In the genomic region with DNA sequence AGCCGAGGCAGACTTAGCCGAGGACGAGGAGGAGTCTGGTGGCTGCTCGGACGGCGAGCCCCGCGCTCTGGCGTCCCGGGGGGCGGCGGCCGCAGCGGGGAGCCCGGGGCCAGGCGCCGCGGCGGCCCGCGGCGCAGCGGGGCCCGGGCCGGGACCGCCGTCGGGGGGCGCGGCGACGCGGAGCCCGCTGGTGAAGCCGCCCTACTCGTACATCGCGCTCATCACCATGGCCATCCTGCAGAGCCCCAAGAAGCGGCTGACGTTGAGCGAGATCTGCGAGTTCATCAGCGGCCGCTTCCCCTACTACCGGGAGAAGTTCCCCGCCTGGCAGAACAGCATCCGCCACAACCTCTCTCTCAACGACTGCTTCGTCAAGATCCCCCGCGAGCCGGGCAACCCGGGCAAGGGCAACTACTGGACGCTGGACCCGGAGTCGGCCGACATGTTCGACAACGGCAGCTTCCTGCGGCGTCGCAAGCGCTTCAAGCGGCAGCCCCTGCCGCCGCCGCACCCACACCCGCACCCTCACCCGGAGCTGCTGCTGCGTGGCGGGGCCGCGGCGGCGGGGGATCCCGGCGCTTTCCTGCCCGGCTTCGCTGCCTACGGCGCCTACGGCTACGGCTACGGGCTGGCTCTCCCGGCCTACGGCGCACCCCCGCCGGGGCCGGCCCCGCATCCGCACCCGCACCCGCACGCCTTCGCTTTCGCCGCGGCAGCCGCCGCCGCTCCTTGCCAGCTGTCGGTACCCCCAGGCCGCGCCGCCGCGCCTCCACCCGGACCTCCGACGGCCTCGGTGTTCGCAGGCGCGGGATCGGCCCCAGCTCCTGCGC, we compare ENCODE assay signal across 8 cellular contexts. TPM values are rescaled to one million over a fixed set of nuclear protein-coding genes. Genes with fewer than 3 reads are reported as not detected.
A peak's percentile ranks its signal among the peaks of the same experiment; 100 is the strongest.
DNase-seq lines count a peak whose midpoint lies in the region; ATAC-seq, FAIRE-seq and TF ChIP-seq lines count a peak whose summit lies in the region.

No MANE protein-coding gene starts in this region.

- H3K27me3 Mint-ChIP-seq in activated T-helper 17 cell treated with anti-CD3 and anti-CD28 coated beads, Interleukin-2, amount 50 U/mL, for 72 hours = no peaks in the 10 kb centered on the region
- H3K27me3 Mint-ChIP-seq in type B pancreatic cell = peaks cover 39% of the 10 kb centered on the region

- ATAC-seq in activated T-helper 17 cell treated with anti-CD3 and anti-CD28 coated beads, Interleukin-2, amount 50 U/mL, for 72 hours (replicated peaks) = no peak
- ATAC-seq in GM18858 (IDR thresholded peaks at IDR 0.05; ENCODE audit: unreplicated experiment) = no peak

- peak overlapping the region; percentile 79 to 98 (median 93) for H3K4me2 ChIP-seq in BLaER1 treated with 17β-estradiol and CSF1 and Interleukin-3, amounts not matched to agents 10 nM and 100 nM

- H3K9ac ChIP-seq in BLaER1 treated with 17β-estradiol and CSF1 and Interleukin-3, amounts not matched to agents 10 nM and 100 nM = peak overlapping the region; percentile 80 to 90 (median 85); a peak in 21 of 22 replicates
- H3K9ac ChIP-seq in HUES48 (ENCODE audit: low read depth, low read length) (no peak overlapping the region), liver (ENCODE audit: low read depth in 1 of 2, low read length in 2 of 2) (no peak overlapping the region)

- peaks cover 0 to 4% (median 0%) of the 10 kb centered on the region in 11 experiments; a peak in 2 of 22 replicates for H3K9me3 ChIP-seq in BLaER1 treated with 17β-estradiol and CSF1 and Interleukin-3, amounts not matched to agents 10 nM and 100 nM (replicated peaks in 1 of 11)
- H3K9me3 ChIP-seq in HUES48 (ENCODE audit: control insufficient read depth, insufficient read depth, low read length) (no peaks in the 10 kb centered on the region), liver (ENCODE audit: control insufficient read depth in 4 of 4, low read length in 3 of 4) (no peaks in the 10 kb centered on the region)

- peaks cover 6% of the 10 kb centered on the region for H3K4me1 Mint-ChIP-seq in activated T-helper 17 cell treated with anti-CD3 and anti-CD28 coated beads, Interleukin-2, amount 50 U/mL, for 72 hours
- H3K4me1 Mint-ChIP-seq in type B pancreatic cell (ENCODE audit: unreplicated experiment) = peaks cover 22% of the 10 kb centered on the region

- H3K4me1 ChIP-seq in BLaER1 treated with 17β-estradiol and CSF1 and Interleukin-3, amounts not matched to agents 10 nM and 100 nM = peaks cover 24 to 37% (median 32%) of the 10 kb centered on the region in 10 experiments
- H3K4me1 ChIP-seq in HUES48 (ENCODE audit: control insufficient read depth, insufficient read depth, low read length) = peaks cover 22% of the 10 kb centered on the region
- H3K4me1 ChIP-seq in liver (ENCODE audit: control insufficient read depth in 4 of 4, insufficient read depth in 4 of 4, low read length in 3 of 4) = peaks cover 5 to 23% (median 15%) of the 10 kb centered on the region in 4 donors

- H3K36me3 ChIP-seq in BLaER1 treated with 17β-estradiol and CSF1 and Interleukin-3, amounts not matched to agents 10 nM and 100 nM = peaks cover 0 to 14% (median 0%) of the 10 kb centered on the region in 11 experiments; a peak in 5 of 22 replicates
- H3K36me3 ChIP-seq in HUES48 (ENCODE audit: control insufficient read depth, insufficient read depth, low read length) (no peaks in the 10 kb centered on the region), liver (ENCODE audit: control insufficient read depth in 4 of 4, insufficient read depth in 3 of 4, low read depth in 1 of 4, low read length in 3 of 4) (no peaks in the 10 kb centered on the region)

- no peaks in the 10 kb centered on the region for H3K9me3 Mint-ChIP-seq in activated T-helper 17 cell treated with anti-CD3 and anti-CD28 coated beads, Interleukin-2, amount 50 U/mL, for 72 hours
- no peaks in the 10 kb centered on the region for H3K9me3 Mint-ChIP-seq in type B pancreatic cell

- peak overlapping the region; percentile 52 for H3K4me3 Mint-ChIP-seq in activated T-helper 17 cell treated with anti-CD3 and anti-CD28 coated beads, Interleukin-2, amount 50 U/mL, for 72 hours
- H3K4me3 Mint-ChIP-seq in type B pancreatic cell = peak overlapping the region; percentile 86

- FAIRE-seq in frontal cortex (lab: Jason Lieb, UNC) = no peak

- 12% methylated on average over 117 of the region's 117 CpGs for WGBS in liver

- TF ChIP-seq RAD21 in liver (IDR thresholded peaks at IDR 0.05) = no peak

- H3K4me3 ChIP-seq in BLaER1 treated with 17β-estradiol and CSF1 and Interleukin-3, amounts not matched to agents 10 nM and 100 nM = peak overlapping the region; percentile 66 to 84 (median 77)
- H3K4me3 ChIP-seq in HUES48 (ENCODE audit: low read depth, low read length) (peak overlapping the region; percentile 70; the same call in 1 of the 2 replicates), liver (ENCODE audit: low read depth in 1 of 3, low read length in 3 of 3) (peak overlapping the region in 2 of 3 donors; percentile 41 to 65)

- peak overlapping the region in 3 of 11 experiments; percentile 83 to 87 (median 85); a peak in 4 of 22 replicates for H3K27ac ChIP-seq in BLaER1 treated with 17β-estradiol and CSF1 and Interleukin-3, amounts not matched to agents 10 nM and 100 nM
- no peak overlapping the region for H3K27ac ChIP-seq in HUES48 (ENCODE audit: low read depth, low read length)
- H3K27ac ChIP-seq in liver (ENCODE audit: low read depth in 1 of 2, low read length in 2 of 2) = no peak overlapping the region

- H3K36me3 Mint-ChIP-seq in activated T-helper 17 cell treated with anti-CD3 and anti-CD28 coated beads, Interleukin-2, amount 50 U/mL, for 72 hours (ENCODE audit: low read depth) = peaks cover 21% of the 10 kb centered on the region
- no peaks in the 10 kb centered on the region for H3K36me3 Mint-ChIP-seq in type B pancreatic cell

- H3K27ac Mint-ChIP-seq in activated T-helper 17 cell treated with anti-CD3 and anti-CD28 coated beads, Interleukin-2, amount 50 U/mL, for 72 hours = no peak overlapping the region
- H3K27ac Mint-ChIP-seq in type B pancreatic cell = no peak overlapping the region

- DNase-seq in type B pancreatic cell (ENCODE audit: extremely low spot score, unreplicated experiment) = no peak
- no peak for DNase-seq in SW 1271 (lab: John Stamatoyannopoulos, UW)
- no peak for DNase-seq in frontal cortex (ENCODE audit: low spot score in 2 of 2)

- TF ChIP-seq CTCF in liver (IDR thresholded peaks at IDR 0.05; ENCODE audit: low read depth, low read length, missing input control) (no peak), type B pancreatic cell (conservative IDR thresholded peaks at IDR 0.05) (no peak)

- H3K27me3 ChIP-seq in BLaER1 treated with 17β-estradiol and CSF1 and Interleukin-3, amounts not matched to agents 10 nM and 100 nM = peaks cover 84 to 100% (median 96%) of the 10 kb centered on the region in 11 experiments
- H3K27me3 ChIP-seq in HUES48 (ENCODE audit: control insufficient read depth, insufficient read depth, low read length) = peaks cover 99% of the 10 kb centered on the region
- H3K27me3 ChIP-seq in liver (ENCODE audit: control insufficient read depth in 4 of 4, insufficient read depth in 4 of 4, low read length in 3 of 4) = peaks cover 0 to 14% (median 4%) of the 10 kb centered on the region in 4 donors

- peaks cover 26 to 80% (median 66%) of the 10 kb centered on the region in 11 experiments; a peak in 20 of 22 replicates for H4K20me1 ChIP-seq in BLaER1 treated with 17β-estradiol and CSF1 and Interleukin-3, amounts not matched to agents 10 nM and 100 nM

TF ChIP-seq in liver, 16 proteins besides CTCF, POLR2A, EP300 and RAD21 (continues in another document):
- TF ChIP-seq HNF4G (IDR thresholded peaks at IDR 0.05) = no peak
- TF ChIP-seq, protein P1, sequence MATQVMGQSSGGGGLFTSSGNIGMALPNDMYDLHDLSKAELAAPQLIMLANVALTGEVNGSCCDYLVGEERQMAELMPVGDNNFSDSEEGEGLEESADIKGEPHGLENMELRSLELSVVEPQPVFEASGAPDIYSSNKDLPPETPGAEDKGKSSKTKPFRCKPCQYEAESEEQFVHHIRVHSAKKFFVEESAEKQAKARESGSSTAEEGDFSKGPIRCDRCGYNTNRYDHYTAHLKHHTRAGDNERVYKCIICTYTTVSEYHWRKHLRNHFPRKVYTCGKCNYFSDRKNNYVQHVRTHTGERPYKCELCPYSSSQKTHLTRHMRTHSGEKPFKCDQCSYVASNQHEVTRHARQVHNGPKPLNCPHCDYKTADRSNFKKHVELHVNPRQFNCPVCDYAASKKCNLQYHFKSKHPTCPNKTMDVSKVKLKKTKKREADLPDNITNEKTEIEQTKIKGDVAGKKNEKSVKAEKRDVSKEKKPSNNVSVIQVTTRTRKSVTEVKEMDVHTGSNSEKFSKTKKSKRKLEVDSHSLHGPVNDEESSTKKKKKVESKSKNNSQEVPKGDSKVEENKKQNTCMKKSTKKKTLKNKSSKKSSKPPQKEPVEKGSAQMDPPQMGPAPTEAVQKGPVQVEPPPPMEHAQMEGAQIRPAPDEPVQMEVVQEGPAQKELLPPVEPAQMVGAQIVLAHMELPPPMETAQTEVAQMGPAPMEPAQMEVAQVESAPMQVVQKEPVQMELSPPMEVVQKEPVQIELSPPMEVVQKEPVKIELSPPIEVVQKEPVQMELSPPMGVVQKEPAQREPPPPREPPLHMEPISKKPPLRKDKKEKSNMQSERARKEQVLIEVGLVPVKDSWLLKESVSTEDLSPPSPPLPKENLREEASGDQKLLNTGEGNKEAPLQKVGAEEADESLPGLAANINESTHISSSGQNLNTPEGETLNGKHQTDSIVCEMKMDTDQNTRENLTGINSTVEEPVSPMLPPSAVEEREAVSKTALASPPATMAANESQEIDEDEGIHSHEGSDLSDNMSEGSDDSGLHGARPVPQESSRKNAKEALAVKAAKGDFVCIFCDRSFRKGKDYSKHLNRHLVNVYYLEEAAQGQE (IDR thresholded peaks at IDR 0.05) = no peak

RNA-seq across cellular contexts. Expression of gene FOXD2, which starts 0.7 kb away (rescaled TPM):
- total RNA-seq in activated T-helper 17 cell treated with anti-CD3 and anti-CD28 coated beads, Interleukin-2, amount 50 U/mL, for 72 hours = under 1 TPM; 0.19 to 0.29 TPM
- total RNA-seq in liver (under 1 TPM; 0.05 to 0.08 TPM), type B pancreatic cell (ENCODE audit: low replicate concordance) (0.64 and 4.9 TPM in 2 replicates), frontal cortex (under 0.01 TPM)
- polyA plus RNA-seq in liver = under 1 TPM in 1 of 2 donors, not detected in 1; 0.17 TPM

RNA-seq across cellular contexts. Expression of gene FOXE3, which starts 22.5 kb away (rescaled TPM):
- not detected for total RNA-seq in activated T-helper 17 cell treated with anti-CD3 and anti-CD28 coated beads, Interleukin-2, amount 50 U/mL, for 72 hours
- not detected for total RNA-seq in liver
- not detected for polyA plus RNA-seq in liver
- total RNA-seq in type B pancreatic cell (ENCODE audit: low replicate concordance) = 0.14 TPM in 1 of 2 replicates, not detected in the other
- not detected for total RNA-seq in frontal cortex

Comparison
In these comparisons a context has a peak if more than half of its experiments do, and no peak if none do; other contexts are left out.
1. H3K9ac ChIP-seq: peak in BLaER1 treated with 17β-estradiol and CSF1 and Interleukin-3, amounts not matched to agents 10 nM and 100 nM (11 of 11); none in HUES48 (single experiment) and liver (0 of 2).
2. Peak in every context shown above with its lines, with median percentiles within 50 percentile points of each other: H3K4me3 ChIP-seq.